Comparison of ENCODE assay signal across 26 cellular contexts in genomic region chr11:92107331-92107730, GRCh38.
"Had no signal": no experiment of that assay in that cellular context is flagged by ENCODE, and none has a peak within 500 bp of the region (broad histone marks: within the 10 kb centered on the region; RNA-seq: fewer than 3 reads in every experiment).

No MANE protein-coding gene starts in this region.

- H3K27ac Mint-ChIP-seq: mesothelial cell of epicardium; naive B cell; natural killer cell; nephron progenitor cell; stimulated activated effector memory CD8-positive, alpha-beta T cell treated with anti-CD3 and anti-CD28 coated beads, Interleukin-12 subunit alpha, Interleukin-12 subunit beta, amount 100 ng/mL, for 72 hours; stimulated activated naive CD8-positive, alpha-beta T cell treated with anti-CD3 and anti-CD28 coated beads, Interleukin-15, Interleukin-2, amounts not matched to agents 100 ng/mL and 50 ng/mL, for 24 hours had no signal

- H3K4me3 ChIP-seq: left ventricle myocardium inferior, lung, pancreas, prostate gland, skin epidermis, spleen, suprapubic skin, thoracic aorta, tibial artery, upper lobe of right lung had no signal

- H3K4me1 Mint-ChIP-seq: naive B cell; natural killer cell; nephron progenitor cell; stimulated activated effector memory CD8-positive, alpha-beta T cell treated with anti-CD3 and anti-CD28 coated beads, Interleukin-12 subunit alpha, Interleukin-12 subunit beta, amount 100 ng/mL, for 72 hours had no signal

- H3K9me3 ChIP-seq: left ventricle myocardium inferior, pancreas, prostate gland, suprapubic skin, thoracic aorta, upper lobe of right lung had no signal

- H3K4me3 Mint-ChIP-seq: mesothelial cell of epicardium; naive B cell; natural killer cell; nephron progenitor cell; stimulated activated effector memory CD8-positive, alpha-beta T cell treated with anti-CD3 and anti-CD28 coated beads, Interleukin-12 subunit alpha, Interleukin-12 subunit beta, amount 100 ng/mL, for 72 hours; stimulated activated naive CD8-positive, alpha-beta T cell treated with anti-CD3 and anti-CD28 coated beads, Interleukin-15, Interleukin-2, amounts not matched to agents 100 ng/mL and 50 ng/mL, for 24 hours had no signal

- H3K27me3 Mint-ChIP-seq: naive B cell; stimulated activated naive CD8-positive, alpha-beta T cell treated with anti-CD3 and anti-CD28 coated beads, Interleukin-15, Interleukin-2, amounts not matched to agents 100 ng/mL and 50 ng/mL, for 24 hours had no signal

- H3K36me3 Mint-ChIP-seq: mesothelial cell of epicardium; naive B cell; natural killer cell; stimulated activated effector memory CD8-positive, alpha-beta T cell treated with anti-CD3 and anti-CD28 coated beads, Interleukin-12 subunit alpha, Interleukin-12 subunit beta, amount 100 ng/mL, for 72 hours had no signal

- H3K27ac ChIP-seq: left ventricle myocardium inferior, pancreas, prostate gland, skin epidermis, spleen, suprapubic skin, thoracic aorta, tibial artery, upper lobe of right lung had no signal

- DNase-seq: islet precursor cell; left ventricle myocardium inferior; mesendoderm; naive B cell; natural killer cell; nephron progenitor cell; nucleus accumbens; pancreas; posterior cingulate gyrus; retina; right cardiac atrium; spleen; stimulated activated CD4-positive, alpha-beta T cell treated with anti-CD3 and anti-CD28 coated beads, Interleukin-4, amount 100 ng/mL, for 24 hours; stimulated activated naive CD4-positive, alpha-beta T cell; tibial artery; trophoblast cell; upper lobe of right lung had no signal

- H3K4me1 ChIP-seq: left ventricle myocardium inferior, pancreas, prostate gland, spleen, suprapubic skin, tibial artery, upper lobe of right lung had no signal

- H3K36me3 ChIP-seq: left ventricle myocardium inferior, pancreas, prostate gland, spleen, suprapubic skin, thoracic aorta, tibial artery, upper lobe of right lung had no signal

- H3K27me3 ChIP-seq: pancreas, spleen, suprapubic skin, tibial artery, upper lobe of right lung had no signal

- H3K9me3 Mint-ChIP-seq: mesothelial cell of epicardium; nephron progenitor cell; stimulated activated naive CD8-positive, alpha-beta T cell treated with anti-CD3 and anti-CD28 coated beads, Interleukin-15, Interleukin-2, amounts not matched to agents 100 ng/mL and 50 ng/mL, for 24 hours had no signal

- ATAC-seq: natural killer cell; pancreas; right cardiac atrium; sciatic nerve; stimulated activated effector memory CD8-positive, alpha-beta T cell treated with anti-CD3 and anti-CD28 coated beads, Interleukin-12 subunit alpha, Interleukin-12 subunit beta, amount 100 ng/mL, for 72 hours; upper lobe of right lung had no signal
